Comparison of ENCODE assay signal across 8 cellular contexts in genomic region chr10:5684318-5684970, GRCh38.
DNase-seq lines count a peak whose midpoint lies in the region; ATAC-seq and TF ChIP-seq lines count a peak whose summit lies in the region.

TASOR2 (plus strand) TSS chr10:5684838; CDS start chr10:5720643, 35,805 bp downstream.

- peak within 1 kb of the TSS; percentile 98 for H3K4me3 Mint-ChIP-seq in activated naive CD4-positive, alpha-beta T cell treated with anti-CD3 and anti-CD28 coated beads, Interleukin-2, amount 50 U/mL, for 24 hours

- peak; percentile 94 for DNase-seq in GM04504 (ENCODE audit: low read depth)
- DNase-seq in NCI-H1092 (lab: John Stamatoyannopoulos, UW) = peak; percentile 97
- DNase-seq in germinal center (ENCODE audit: low spot score) = peak; percentile 94
- DNase-seq in non-pigmented ciliary epithelial cell (ENCODE audit: low read depth) = peak; percentile 84
- DNase-seq in superior temporal gyrus (ENCODE audit: extremely low spot score) = peak; percentile 99

- peaks cover 46% of the 10 kb centered on the region for H3K4me1 Mint-ChIP-seq in activated naive CD4-positive, alpha-beta T cell treated with anti-CD3 and anti-CD28 coated beads, Interleukin-2, amount 50 U/mL, for 24 hours

- peak within 1 kb of the TSS; percentile 96 for H3K27ac Mint-ChIP-seq in activated naive CD4-positive, alpha-beta T cell treated with anti-CD3 and anti-CD28 coated beads, Interleukin-2, amount 50 U/mL, for 24 hours

- H3K27me3 Mint-ChIP-seq in activated naive CD4-positive, alpha-beta T cell treated with anti-CD3 and anti-CD28 coated beads, Interleukin-2, amount 50 U/mL, for 24 hours = no peaks in the 10 kb centered on the region

- no peaks in the 10 kb centered on the region for H3K9me3 Mint-ChIP-seq in activated naive CD4-positive, alpha-beta T cell treated with anti-CD3 and anti-CD28 coated beads, Interleukin-2, amount 50 U/mL, for 24 hours

- peak; percentile 68 for ATAC-seq in HG02571 (IDR thresholded peaks at IDR 0.05; ENCODE audit: unreplicated experiment)
- peak; percentile 91 for ATAC-seq in SK-N-SH treated with all-trans-retinoic acid at 6 μM for 48 hours

- H3K36me3 Mint-ChIP-seq in activated naive CD4-positive, alpha-beta T cell treated with anti-CD3 and anti-CD28 coated beads, Interleukin-2, amount 50 U/mL, for 24 hours = peaks cover 5% of the 10 kb centered on the region

TF ChIP-seq in SK-N-SH treated with all-trans-retinoic acid at 6 μM for 48 hours, 23 proteins besides CTCF, POLR2A, EP300 and RAD21:
- TF ChIP-seq ESRRG (CRISPR knock-in tag; IDR thresholded peaks at IDR 0.05) = no peak
- TF ChIP-seq SNAI2 (CRISPR knock-in tag; IDR thresholded peaks at IDR 0.05) = peak; percentile 61; the same call in 1 of the 2 replicates
- no peak for TF ChIP-seq ZNF70 (CRISPR knock-in tag; IDR thresholded peaks at IDR 0.05)
- TF ChIP-seq BACH2 (CRISPR knock-in tag; IDR thresholded peaks at IDR 0.05; ENCODE audit: borderline replicate concordance) = no peak
- no peak; the same call in 1 of the 2 replicates for TF ChIP-seq CSDC2 (CRISPR knock-in tag; IDR thresholded peaks at IDR 0.05)
- 0 out of 2 replicates have a peak, but pooled peaks have one; percentile 24 for TF ChIP-seq TSHZ2 (CRISPR knock-in tag; IDR thresholded peaks at IDR 0.05)
- TF ChIP-seq ZNF565 (CRISPR knock-in tag; conservative IDR thresholded peaks at IDR 0.05; ENCODE audit: low read depth) = no peak
- TF ChIP-seq ZFP30 (CRISPR knock-in tag; IDR thresholded peaks at IDR 0.05) = no peak
- TF ChIP-seq PPARA (CRISPR knock-in tag; IDR thresholded peaks at IDR 0.05; ENCODE audit: borderline replicate concordance) = no peak
- TF ChIP-seq GLIS3 (CRISPR knock-in tag; IDR thresholded peaks at IDR 0.05) = no peak

Comparison
In these comparisons a context has a peak if more than half of its experiments do, and no peak if none do; other contexts are left out.
1. Peak in every context shown above with its lines: DNase-seq and ATAC-seq.